ENCODE assay signal across 9 cellular contexts in genomic region chr14:34059037-34059924, GRCh38.
DNase-seq lines count a peak whose midpoint lies in the region; ATAC-seq, FAIRE-seq and TF ChIP-seq lines count a peak whose summit lies in the region.
"Had no signal": no experiment of that assay in that cellular context is flagged by ENCODE, and none has a peak within 500 bp of the region (broad histone marks: within the 10 kb centered on the region; RNA-seq: fewer than 3 reads in every experiment).

No MANE protein-coding gene starts in this region.

- no TSS peak for BruUV-seq in GM12878 (replicated peaks; lab: Mats Ljungman, UMichigan)

- no peaks in the 10 kb centered on the region for H4K20me1 ChIP-seq in GM12878 (ENCODE audit: control insufficient read depth, insufficient read depth)

- H3K9me3 ChIP-seq in GM12878 (replicated peaks; ENCODE audit: control insufficient read depth, insufficient read depth, low read length) = no peaks in the 10 kb centered on the region
- no peaks in the 10 kb centered on the region for H3K9me3 ChIP-seq in right lobe of liver
- H3K9me3 ChIP-seq in thoracic aorta = no peaks in the 10 kb centered on the region

- H3K4me1 Mint-ChIP-seq in activated T-cell treated with anti-CD3 and anti-CD28 coated beads, Interleukin-2, amount 50 U/mL, for 24 hours (ENCODE audit: low read depth) = peaks cover 11% of the 10 kb centered on the region

- no peaks in the 10 kb centered on the region for H3K27me3 ChIP-seq in GM12878 (replicated peaks in 1 of 2; ENCODE audit: control insufficient read depth in 2 of 2, insufficient read depth in 2 of 2, low read length in 1 of 2)
- no peaks in the 10 kb centered on the region for H3K27me3 ChIP-seq in right lobe of liver
- H3K27me3 ChIP-seq in thoracic aorta (replicated peaks; ENCODE audit: insufficient read depth) = no peaks in the 10 kb centered on the region

- POLR2A ChIA-PET in GM12878 (lab: Charles Lee) = interaction anchor here (0.7 to 2.6 kb wide), 9 partner anchors 9 to 114 kb away, joined by 3 to 9 read pairs (median 6); no protein-coding TSS in a partner anchor

- H3K4me2 ChIP-seq in GM12878 (ENCODE audit: control insufficient read depth, insufficient read depth) = peak overlapping the region; percentile 97

- no peaks in the 10 kb centered on the region for H3K79me2 ChIP-seq in GM12878 (ENCODE audit: control insufficient read depth, insufficient read depth, low read length)

- H3K4me1 ChIP-seq in GM12878 (ENCODE audit: control insufficient read depth, insufficient read depth, low read length) (peaks cover 22% of the 10 kb centered on the region), right lobe of liver (no peaks in the 10 kb centered on the region), thoracic aorta (ENCODE audit: control insufficient read depth in 1 of 2, low read depth in 2 of 2) (peaks cover 5 to 21% of the 10 kb centered on the region in 2 donors)

- H3K36me3 Mint-ChIP-seq in activated T-cell treated with anti-CD3 and anti-CD28 coated beads, Interleukin-2, amount 50 U/mL, for 24 hours (ENCODE audit: low read depth) = no peaks in the 10 kb centered on the region

- H3K9ac ChIP-seq in GM12878 (ENCODE audit: control insufficient read depth, insufficient read depth, low read length) = peak overlapping the region; percentile 24

- H3K27me3 Mint-ChIP-seq in activated T-cell treated with anti-CD3 and anti-CD28 coated beads, Interleukin-2, amount 50 U/mL, for 24 hours = peaks cover 31% of the 10 kb centered on the region

- H3K36me3 ChIP-seq in GM12878 (ENCODE audit: control insufficient read depth in 2 of 2, insufficient read depth in 2 of 2, low read length in 1 of 2) (no peaks in the 10 kb centered on the region), right lobe of liver (no peaks in the 10 kb centered on the region), thoracic aorta (no peaks in the 10 kb centered on the region)

- TF ChIP-seq CTCF in GM12878 (IDR thresholded peaks at IDR 0.05 in 2 of 3, conservative IDR thresholded peaks at IDR 0.05 in 1 of 3; ENCODE audit: control insufficient read depth in 2 of 3, extremely low read depth in 1 of 3, insufficient read depth in 1 of 3, low read depth in 3 of 3, low read length in 3 of 3) (no peak), right lobe of liver (IDR thresholded peaks at IDR 0.05) (no peak), thoracic aorta (IDR thresholded peaks at IDR 0.05) (no peak)

- no peak for TF ChIP-seq RAD21 in GM12878 (IDR thresholded peaks at IDR 0.05; ENCODE audit: insufficient read depth, low read depth, low read length)

- intact Hi-C loops in GM12878 (cut with micrococcal nuclease; ENCODE audit: unreplicated experiment) = no loop called here
- intact Hi-C loops in right lobe of liver (cut with DNase I) = no loop called here

- H2AFZ ChIP-seq in GM12878 (ENCODE audit: control insufficient read depth, low read depth, low read length) = peak overlapping the region; percentile 91

- peak; percentile 27 for FAIRE-seq in GM12878 (lab: Jason Lieb, UNC)

- H3K4me3 ChIP-seq in GM12878 (peak overlapping the region; percentile 57; the same call in 1 of the 2 replicates), right lobe of liver (peak overlapping the region; percentile 41 to 60 (median 48)), thoracic aorta (peak overlapping the region; percentile 76)

- H3K27ac ChIP-seq in GM12878 (ENCODE audit: control insufficient read depth, insufficient read depth) (peak overlapping the region; percentile 52; the same call in 1 of the 2 replicates), right lobe of liver (peak overlapping the region; percentile 53 to 91 (median 62)), thoracic aorta (peak overlapping the region; percentile 87 to 90)

- H3K27ac Mint-ChIP-seq in activated T-cell treated with anti-CD3 and anti-CD28 coated beads, Interleukin-2, amount 50 U/mL, for 24 hours = no peak overlapping the region

- TF ChIP-seq EP300 in GM12878 (IDR thresholded peaks at IDR 0.05; ENCODE audit: borderline replicate concordance in 1 of 2, control insufficient read depth in 1 of 2, low read depth in 2 of 2, low read length in 2 of 2) = no peak

- CTCF ChIA-PET in GM12878 (lab: Yijun Ruan, JAX) = interaction anchor here (0.7 to 2.2 kb wide), 13 partner anchors 8 to 333 kb away, joined by 3 to 13 read pairs (median 4); no protein-coding TSS in a partner anchor

- TF ChIP-seq POLR2A in GM12878 (IDR thresholded peaks at IDR 0.05; ENCODE audit: low read depth, low read length) (no peak), right lobe of liver (IDR thresholded peaks at IDR 0.05) (no peak)

- 65% methylated on average over 16 of the region's 16 CpGs for WGBS in GM12878 (ENCODE audit: insufficient coverage, insufficient replicate concordance, low lambda C conversion rate, missing lambda C conversion rate)
- WGBS in right lobe of liver (ENCODE audit: insufficient coverage, low coverage, low lambda C conversion rate, missing lambda C conversion rate) = 62% methylated on average over 13 of the region's 16 CpGs

- H3K9me3 Mint-ChIP-seq in activated T-cell treated with anti-CD3 and anti-CD28 coated beads, Interleukin-2, amount 50 U/mL, for 24 hours = no peaks in the 10 kb centered on the region

- SMC1A ChIA-PET in GM12878 (lab: Charles Lee; ENCODE audit: uncharacterized antibody, unreplicated experiment) = interaction anchor here (0.9 to 9.8 kb wide), 24 partner anchors 9 to 211 kb away, joined by 3 to 79 read pairs (median 5); no protein-coding TSS in a partner anchor

- RAD21 ChIA-PET in GM12878 (lab: Charles Lee; ENCODE audit: unreplicated experiment) = interaction anchor here (0.7 to 6.5 kb wide), 20 partner anchors 8 to 219 kb away, joined by 3 to 51 read pairs (median 4); no protein-coding TSS in a partner anchor

- ATAC-seq in GM12878 = no peak
- ATAC-seq in right lobe of liver = no peak
- no peak for ATAC-seq in thoracic aorta (ENCODE audit: insufficient number of reproducible peaks, low FRiP score, low read depth)

- H3K4me3 Mint-ChIP-seq in activated T-cell treated with anti-CD3 and anti-CD28 coated beads, Interleukin-2, amount 50 U/mL, for 24 hours = peak overlapping the region; percentile 58

- DNase-seq in activated T-cell treated with anti-CD3 and anti-CD28 coated beads, Interleukin-2, amount 50 U/mL, for 24 hours = no peak
- no peak for DNase-seq in activated T-cell treated with anti-CD3 and anti-CD28 coated beads, Interleukin-2, amount 50 U/mL, for 48 hours
- DNase-seq in GM12878 (ENCODE audit: low read depth, low spot score) (no peak), right lobe of liver (no peak), thoracic aorta (ENCODE audit: low spot score) (no peak), KBM-7 (no peak), NCI-H2196 treated with DMSO at 0.1 percent for 48 hours (lab: John Stamatoyannopoulos, UW; ENCODE audit: unreplicated experiment) (no peak), ACHN (no peak)
- DNase-seq: DND-41 had no signal

- in situ Hi-C loops in GM12878 (cut with MboI) (no loop called here), KBM-7 (cut with MboI; ENCODE audit: low pct_unique_long_range_greater_than_20kb, low sequenced_read_pairs) (no loop called here), ACHN (cut with HindIII; ENCODE audit: low pct_ligation_motif_present, low pct_unique_long_range_greater_than_20kb, low sequenced_read_pairs) (no loop called here)

TF ChIP-seq in GM12878, 131 proteins besides CTCF, POLR2A, EP300 and RAD21:
- TF ChIP-seq MLLT1 (IDR thresholded peaks at IDR 0.05) = 0 out of 2 replicates have a peak, but pooled peaks have one; percentile 72
- TF ChIP-seq POU2F2 (IDR thresholded peaks at IDR 0.05; ENCODE audit: borderline replicate concordance, low read depth, low read length) = no peak
